16 cellular contexts compared by ENCODE assay signal in genomic region chr3:53680026-53680425, GRCh38.
DNase-seq lines count a peak whose midpoint lies in the region; ATAC-seq and TF ChIP-seq lines count a peak whose summit lies in the region.
"Had no signal": no experiment of that assay in that cellular context is flagged by ENCODE, and none has a peak within 500 bp of the region (broad histone marks: within the 10 kb centered on the region; RNA-seq: fewer than 3 reads in every experiment).

No MANE protein-coding gene starts in this region.

- TF ChIP-seq EP300 in suprapubic skin (IDR thresholded peaks at IDR 0.05): no peak

- H3K9me3 ChIP-seq in suprapubic skin: no peaks in the 10 kb centered on the region
- H3K9me3 ChIP-seq: gastroesophageal sphincter, upper lobe of left lung had no signal

- ATAC-seq in SK-N-SH treated with all-trans-retinoic acid at 6 μM for 48 hours: peak; percentile 61; the same call in 2 of the 3 replicates
- ATAC-seq: activated T-cell treated with anti-CD3 and anti-CD28 coated beads, Interleukin-2, amount 50 U/mL, for 4 hours; gastroesophageal sphincter; left colon had no signal

- H3K4me3 ChIP-seq in retinal pigment epithelial cell (ENCODE audit: low read length) (no peak overlapping the region), suprapubic skin (no peak overlapping the region)
- H3K4me3 ChIP-seq: gastroesophageal sphincter, upper lobe of left lung had no signal

- peaks cover 8% of the 10 kb centered on the region for H3K27me3 ChIP-seq in suprapubic skin
- H3K27me3 ChIP-seq: upper lobe of left lung had no signal

- TF ChIP-seq CTCF in retinal pigment epithelial cell (conservative IDR thresholded peaks at IDR 0.05; ENCODE audit: low read depth, low read length) (no peak), suprapubic skin (IDR thresholded peaks at IDR 0.05) (no peak)

- DNase-seq in NCI-H1092 (lab: John Stamatoyannopoulos, UW) (peak; percentile 15), NCI-H1092 treated with DMSO at 0.1 percent for 48 hours (lab: John Stamatoyannopoulos, UW) (no peak), iPS-NIHi7 (ENCODE audit: extremely low spot score) (peak; percentile 34), retinal pigment epithelial cell (ENCODE audit: low read depth) (peak; percentile 43), suprapubic skin (ENCODE audit: low spot score in 2 of 2) (no peak), NCI-H526 (lab: John Stamatoyannopoulos, UW) (no peak), dedifferentiated amniotic fluid mesenchymal stem cell (ENCODE audit: extremely low spot score) (no peak)
- DNase-seq: activated CD4-positive, alpha-beta T cell treated with anti-CD3 and anti-CD28 coated beads for 4 hours; activated T-cell treated with anti-CD3 and anti-CD28 coated beads, Interleukin-2, amount 50 U/mL, for 4 hours; effector memory CD4-positive, alpha-beta T cell; left colon; NCI-H2029; stimulated activated CD8-positive, alpha-beta memory T cell treated with anti-CD3 and anti-CD28 coated beads, Interleukin-4, amount 100 ng/mL, for 48 hours; upper lobe of left lung had no signal

- 51% methylated on average over 6 of the region's 6 CpGs for WGBS in suprapubic skin

- no peak overlapping the region for H3K27ac ChIP-seq in suprapubic skin
- H3K27ac ChIP-seq: gastroesophageal sphincter, upper lobe of left lung had no signal

- no peaks in the 10 kb centered on the region for H3K4me1 ChIP-seq in suprapubic skin
- H3K4me1 ChIP-seq: upper lobe of left lung had no signal

- H3K36me3 ChIP-seq in suprapubic skin: no peaks in the 10 kb centered on the region
- H3K36me3 ChIP-seq: gastroesophageal sphincter, upper lobe of left lung had no signal

- no peak for TF ChIP-seq POLR2A in suprapubic skin (IDR thresholded peaks at IDR 0.05)

TF ChIP-seq in SK-N-SH treated with all-trans-retinoic acid at 6 μM for 48 hours, 23 proteins besides CTCF, POLR2A, EP300 and RAD21:
- no peak for TF ChIP-seq GLIS3 (CRISPR knock-in tag; IDR thresholded peaks at IDR 0.05)
- no peak for TF ChIP-seq CREB5 (CRISPR knock-in tag; IDR thresholded peaks at IDR 0.05; ENCODE audit: low read depth)
- TF ChIP-seq ZFP3 (CRISPR knock-in tag; IDR thresholded peaks at IDR 0.05): no peak
- no peak for TF ChIP-seq ZC3H10 (CRISPR knock-in tag; IDR thresholded peaks at IDR 0.05)
- TF ChIP-seq ZFP30 (CRISPR knock-in tag; IDR thresholded peaks at IDR 0.05): no peak
- no peak for TF ChIP-seq PATZ1 (CRISPR knock-in tag; IDR thresholded peaks at IDR 0.05; ENCODE audit: borderline replicate concordance)
- no peak for TF ChIP-seq CSDC2 (CRISPR knock-in tag; IDR thresholded peaks at IDR 0.05)
- TF ChIP-seq SNAI2 (CRISPR knock-in tag; IDR thresholded peaks at IDR 0.05): no peak
- TF ChIP-seq ZNF8 (CRISPR knock-in tag; IDR thresholded peaks at IDR 0.05): no peak
- TF ChIP-seq OSR1 (CRISPR knock-in tag; IDR thresholded peaks at IDR 0.05): no peak
- TF ChIP-seq PPARA (CRISPR knock-in tag; IDR thresholded peaks at IDR 0.05; ENCODE audit: borderline replicate concordance): no peak
- TF ChIP-seq TOX (CRISPR knock-in tag; IDR thresholded peaks at IDR 0.05; ENCODE audit: borderline replicate concordance): no peak
- TF ChIP-seq ZNF70 (CRISPR knock-in tag; IDR thresholded peaks at IDR 0.05): no peak
- TF ChIP-seq POU6F1 (CRISPR knock-in tag; IDR thresholded peaks at IDR 0.05; ENCODE audit: borderline replicate concordance, low read depth): no peak

Comparison
In these comparisons a context has a peak if more than half of its experiments do, and no peak if none do; other contexts are left out.
1. DNase-seq: peak in NCI-H1092 (single experiment), iPS-NIHi7 (single experiment) and retinal pigment epithelial cell (single experiment); none in NCI-H1092 treated with DMSO at 0.1 percent for 48 hours (single experiment), suprapubic skin (0 of 2), NCI-H526 (0 of 2) and dedifferentiated amniotic fluid mesenchymal stem cell (single experiment).